ENCODE assay signal across 16 cellular contexts in the genomic region with DNA sequence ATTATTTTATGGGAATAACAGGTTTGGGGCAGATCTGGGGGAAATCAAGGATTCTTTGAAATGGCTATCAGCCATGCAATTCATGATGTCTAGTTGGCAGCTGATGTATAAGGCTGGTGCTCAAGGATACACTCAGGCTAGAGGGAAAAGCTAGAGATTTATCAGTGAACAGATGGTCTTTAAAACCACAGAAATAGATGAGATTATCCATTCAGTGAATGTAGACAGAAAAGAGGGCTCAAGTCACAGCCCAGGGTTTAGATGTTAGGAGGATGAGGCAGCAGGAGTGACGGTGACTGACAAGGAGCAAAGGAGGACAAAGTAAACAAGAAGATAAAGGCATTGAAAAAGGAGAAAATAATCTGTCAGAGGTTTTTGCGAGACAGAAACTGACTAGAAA.
DNase-seq lines count a peak whose midpoint lies in the region; ATAC-seq and TF ChIP-seq lines count a peak whose summit lies in the region.
"Had no signal": no experiment of that assay in that cellular context is flagged by ENCODE, and none has a peak within 500 bp of the region (broad histone marks: within the 10 kb centered on the region; RNA-seq: fewer than 3 reads in every experiment).

No MANE protein-coding gene starts in this region.

- no peak for ATAC-seq in HG02588 (IDR thresholded peaks at IDR 0.05; ENCODE audit: unreplicated experiment)

- peaks cover 46% of the 10 kb centered on the region for H3K36me3 Mint-ChIP-seq in brain
- peaks cover 42% of the 10 kb centered on the region for H3K36me3 Mint-ChIP-seq in nephron progenitor cell (ENCODE audit: low read depth)

- peaks cover 21 to 39% (median 28%) of the 10 kb centered on the region in 5 experiments for H3K9me3 Mint-ChIP-seq in brain
- H3K9me3 Mint-ChIP-seq in nephron progenitor cell = peaks cover 41% of the 10 kb centered on the region

- intact Hi-C loops in head of caudate nucleus (cut with DNase I) = no loop called here

- H3K4me1 Mint-ChIP-seq in brain = peaks cover 19% of the 10 kb centered on the region
- H3K4me1 Mint-ChIP-seq in nephron progenitor cell = peaks cover 12% of the 10 kb centered on the region

- H3K27me3 Mint-ChIP-seq in brain (no peaks in the 10 kb centered on the region), nephron progenitor cell (ENCODE audit: low read depth, poor library complexity) (peaks cover 4% of the 10 kb centered on the region)

- in situ Hi-C loops in G401 (cut with HindIII; ENCODE audit: low sequenced_read_pairs) = no loop called here

- H3K27ac Mint-ChIP-seq in brain (peak overlapping the region in 3 of 5 experiments; percentile 18 to 71 (median 44)), nephron progenitor cell (peak overlapping the region; percentile 11)
- H3K27ac Mint-ChIP-seq: HFFc6; T-helper 1 cell treated with Interleukin-12 subunit alpha and Interleukin-12 subunit beta and Interleukin-4 antibody, amounts not matched to agents 30 μg/mL and 1 μg/mL, for 36 hours had no signal

- peak; percentile 54 for DNase-seq in G401 (ENCODE audit: low spot score)
- peak; percentile 87 for DNase-seq in NCI-H524 treated with DMSO at 0.1 percent for 48 hours (lab: John Stamatoyannopoulos, UW)
- no peak for DNase-seq in nephron progenitor cell
- DNase-seq in NCI-H1105 treated with DMSO at 0.1 percent for 48 hours (lab: John Stamatoyannopoulos, UW) = no peak
- no peak for DNase-seq in head of caudate nucleus
- DNase-seq in HuH-7 (ENCODE audit: low spot score) = no peak
- DNase-seq: DMS53, HFFc6, IMR-90, Karpas-422, NCI-H1930, NCI-H510A, SHP77 had no signal

- no peak overlapping the region for H3K4me3 Mint-ChIP-seq in brain
- H3K4me3 Mint-ChIP-seq in nephron progenitor cell = no peak overlapping the region
- H3K4me3 Mint-ChIP-seq: HFFc6; T-helper 1 cell treated with Interleukin-12 subunit alpha and Interleukin-12 subunit beta and Interleukin-4 antibody, amounts not matched to agents 30 μg/mL and 1 μg/mL, for 36 hours had no signal

- TF ChIP-seq CTCF in brain (conservative IDR thresholded peaks at IDR 0.05) (no peak), nephron progenitor cell (IDR thresholded peaks at IDR 0.05) (no peak)

Comparison
In these comparisons a context has a peak if more than half of its experiments do, and no peak if none do; other contexts are left out.
1. DNase-seq: peak in G401 (single experiment) and NCI-H524 treated with DMSO at 0.1 percent for 48 hours (single experiment); none in nephron progenitor cell (single experiment), NCI-H1105 treated with DMSO at 0.1 percent for 48 hours (single experiment), head of caudate nucleus (0 of 42) and HuH-7 (single experiment).